Comparison of ENCODE assay signal across 11 cellular contexts in genomic region chr17:40309938-40310510, GRCh38. TPM values are rescaled to one million over a fixed set of nuclear protein-coding genes. Genes with fewer than 3 reads are reported as not detected.
A peak's percentile ranks its signal among the peaks of the same experiment; 100 is the strongest.
DNase-seq lines count a peak whose midpoint lies in the region; ATAC-seq, FAIRE-seq and TF ChIP-seq lines count a peak whose summit lies in the region.
"Had no signal": no experiment of that assay in that cellular context is flagged by ENCODE, and none has a peak within 500 bp of the region (broad histone marks: within the 10 kb centered on the region; RNA-seq: fewer than 3 reads in every experiment).

No MANE protein-coding gene starts in this region.

- ATAC-seq in activated CD8-positive, alpha-beta T cell treated with anti-CD3 and anti-CD28 coated beads for 36 hours: no peak
- no peak for ATAC-seq in GM18520 (IDR thresholded peaks at IDR 0.05; ENCODE audit: unreplicated experiment)

- H3K4me3 ChIP-seq in keratinocyte (ENCODE audit: control insufficient read depth in 2 of 3, extremely low read depth in 1 of 3, insufficient read depth in 2 of 3, low read depth in 1 of 3, low read length in 3 of 3): peak overlapping the region in 2 of 3 experiments; percentile 34 to 70
- H3K4me3 ChIP-seq in subcutaneous abdominal adipose tissue (ENCODE audit: low read depth in 1 of 5, low read length in 5 of 5): peak overlapping the region in 4 of 5 donors; percentile 63 to 78 (median 66)

- H3K79me2 ChIP-seq in keratinocyte (ENCODE audit: control insufficient read depth, insufficient read depth, low read length): no peaks in the 10 kb centered on the region

- H3K27me3 ChIP-seq in keratinocyte (ENCODE audit: control insufficient read depth, extremely low read depth, insufficient read depth, low read length) (no peaks in the 10 kb centered on the region), subcutaneous abdominal adipose tissue (ENCODE audit: control insufficient read depth in 5 of 5, insufficient read depth in 4 of 5, low read length in 5 of 5) (no peaks in the 10 kb centered on the region)

- H3K9me1 ChIP-seq in keratinocyte (ENCODE audit: control insufficient read depth, extremely low read depth, insufficient read depth, low read length): no peaks in the 10 kb centered on the region

- H3K9ac ChIP-seq in keratinocyte (ENCODE audit: control insufficient read depth, extremely low read depth, insufficient read depth, low read length) (no peak overlapping the region), subcutaneous abdominal adipose tissue (ENCODE audit: low read length in 5 of 5) (peak overlapping the region in 3 of 5 donors; percentile 20 to 72 (median 54))

- intact Hi-C loops in activated CD8-positive, alpha-beta T cell treated with anti-CD3 and anti-CD28 coated beads for 36 hours (cut with micrococcal nuclease): no loop called here

- H3K27me3 Mint-ChIP-seq in activated CD4-positive, alpha-beta T cell treated with anti-CD3 and anti-CD28 coated beads, Interleukin-2, amount 10 ng/mL, durations not matched to agents 7 days and 5 days: no peaks in the 10 kb centered on the region
- H3K27me3 Mint-ChIP-seq in activated CD8-positive, alpha-beta T cell treated with anti-CD3 and anti-CD28 coated beads for 36 hours: no peaks in the 10 kb centered on the region

- no peak for DNase-seq in activated CD4-positive, alpha-beta T cell treated with anti-CD3 and anti-CD28 coated beads, Interleukin-2, amount 10 ng/mL, durations not matched to agents 7 days and 5 days
- no peak for DNase-seq in activated CD4-positive, alpha-beta T cell treated with anti-CD3 and anti-CD28 coated beads for 1 hour
- peak; percentile 3 for DNase-seq in activated CD8-positive, alpha-beta T cell treated with anti-CD3 and anti-CD28 coated beads for 36 hours
- DNase-seq in keratinocyte (ENCODE audit: low read depth, low spot score) (no peak), NCI-H1436 (lab: John Stamatoyannopoulos, UW) (no peak)
- no peak for DNase-seq in activated CD4-positive, alpha-beta T cell treated with anti-CD3 and anti-CD28 coated beads, Interleukin-2, amount 50 U/mL, for 1 hour
- DNase-seq: 8988T; stimulated activated CD4-positive, alpha-beta T cell treated with anti-CD3 and anti-CD28 coated beads, Interleukin-1b, Interleukin-23, amount 100 ng/mL, for 48 hours had no signal

- H3K27ac ChIP-seq in keratinocyte (ENCODE audit: control insufficient read depth, insufficient read depth, low read length) (no peak overlapping the region), subcutaneous abdominal adipose tissue (ENCODE audit: low read depth, low read length) (peak overlapping the region; percentile 88)

- H3K9me3 Mint-ChIP-seq in activated CD4-positive, alpha-beta T cell treated with anti-CD3 and anti-CD28 coated beads, Interleukin-2, amount 10 ng/mL, durations not matched to agents 7 days and 5 days: no peaks in the 10 kb centered on the region
- H3K9me3 Mint-ChIP-seq in activated CD8-positive, alpha-beta T cell treated with anti-CD3 and anti-CD28 coated beads for 36 hours: no peaks in the 10 kb centered on the region

- POLR2A ChIA-PET in activated CD4-positive, alpha-beta T cell treated with anti-CD3 and anti-CD28 coated beads, Interleukin-2, amount 10 ng/mL, durations not matched to agents 7 days and 5 days (lab: Charles Lee): no interaction called here
- POLR2A ChIA-PET in activated CD8-positive, alpha-beta T cell treated with anti-CD3 and anti-CD28 coated beads for 36 hours (lab: Charles Lee): interaction anchor here (0.7 to 13.3 kb wide), 7 partner anchors 10 to 83 kb away, joined by 3 to 184 read pairs (median 15); partner anchors contain the start of gene CDC6

- no peak overlapping the region for H3K4me3 Mint-ChIP-seq in activated CD4-positive, alpha-beta T cell treated with anti-CD3 and anti-CD28 coated beads, Interleukin-2, amount 10 ng/mL, durations not matched to agents 7 days and 5 days
- H3K4me3 Mint-ChIP-seq in activated CD8-positive, alpha-beta T cell treated with anti-CD3 and anti-CD28 coated beads for 36 hours: no peak overlapping the region

- peaks cover 78% of the 10 kb centered on the region for H3K4me1 ChIP-seq in keratinocyte (ENCODE audit: control insufficient read depth, extremely low read depth, insufficient read depth, low read length)
- H3K4me1 ChIP-seq in subcutaneous abdominal adipose tissue (ENCODE audit: control insufficient read depth in 5 of 5, insufficient read depth in 5 of 5, low read length in 5 of 5): peaks cover 48 to 86% (median 83%) of the 10 kb centered on the region in 5 donors

- FAIRE-seq in keratinocyte (lab: Jason Lieb, UNC): no peak
- FAIRE-seq: islet of Langerhans had no signal

- H3K36me3 Mint-ChIP-seq in activated CD4-positive, alpha-beta T cell treated with anti-CD3 and anti-CD28 coated beads, Interleukin-2, amount 10 ng/mL, durations not matched to agents 7 days and 5 days (ENCODE audit: low read depth): no peaks in the 10 kb centered on the region
- peaks cover 5% of the 10 kb centered on the region for H3K36me3 Mint-ChIP-seq in activated CD8-positive, alpha-beta T cell treated with anti-CD3 and anti-CD28 coated beads for 36 hours (ENCODE audit: low read depth)

- no peaks in the 10 kb centered on the region for H4K20me1 ChIP-seq in keratinocyte (ENCODE audit: control insufficient read depth, extremely low read depth, insufficient read depth, low read length)

- TF ChIP-seq CTCF in activated CD8-positive, alpha-beta T cell treated with anti-CD3 and anti-CD28 coated beads for 36 hours (IDR thresholded peaks at IDR 0.05): no peak
- TF ChIP-seq CTCF in keratinocyte (optimal IDR thresholded peaks at IDR 0.05 in 1 of 3, IDR thresholded peaks at IDR 0.05 in 1 of 3, conservative IDR thresholded peaks at IDR 0.05 in 1 of 3; ENCODE audit: extremely low read depth in 1 of 3, insufficient read depth in 2 of 3, low read length in 3 of 3): no peak

- no peaks in the 10 kb centered on the region for H3K9me3 ChIP-seq in keratinocyte (ENCODE audit: control insufficient read depth, low read depth, low read length)
- no peaks in the 10 kb centered on the region for H3K9me3 ChIP-seq in subcutaneous abdominal adipose tissue (ENCODE audit: control insufficient read depth in 5 of 5, low read length in 5 of 5)

- H3K27ac Mint-ChIP-seq in activated CD4-positive, alpha-beta T cell treated with anti-CD3 and anti-CD28 coated beads, Interleukin-2, amount 10 ng/mL, durations not matched to agents 7 days and 5 days: peak overlapping the region; percentile 71
- H3K27ac Mint-ChIP-seq in activated CD8-positive, alpha-beta T cell treated with anti-CD3 and anti-CD28 coated beads for 36 hours: peak overlapping the region; percentile 21

- peak overlapping the region; percentile 79 for H3K4me2 ChIP-seq in keratinocyte (ENCODE audit: control insufficient read depth, extremely low read depth, insufficient read depth, low read depth, low read length)

- CTCF ChIA-PET in activated CD4-positive, alpha-beta T cell treated with anti-CD3 and anti-CD28 coated beads, Interleukin-2, amount 10 ng/mL, durations not matched to agents 7 days and 5 days (lab: Charles Lee): interaction anchor here (1.1 to 4.2 kb wide), 6 partner anchors 11 to 250 kb away, joined by 3 to 22 read pairs (median 3); no protein-coding TSS in a partner anchor
- CTCF ChIA-PET in activated CD8-positive, alpha-beta T cell treated with anti-CD3 and anti-CD28 coated beads for 36 hours (lab: Charles Lee): interaction anchor here (0.7 to 42.0 kb wide), 7 partner anchors 9 to 118 kb away, joined by 3 to 780 read pairs (median 3); no protein-coding TSS in a partner anchor

- no peaks in the 10 kb centered on the region for H3K36me3 ChIP-seq in keratinocyte (ENCODE audit: control insufficient read depth in 2 of 2, extremely low read depth in 1 of 2, insufficient read depth in 2 of 2, low read length in 2 of 2)
- no peaks in the 10 kb centered on the region for H3K36me3 ChIP-seq in subcutaneous abdominal adipose tissue (ENCODE audit: control insufficient read depth in 5 of 5, insufficient read depth in 5 of 5, low read length in 5 of 5)

- H2AFZ ChIP-seq in keratinocyte (ENCODE audit: control insufficient read depth, low read length): no peak overlapping the region

- H3K4me1 Mint-ChIP-seq in activated CD4-positive, alpha-beta T cell treated with anti-CD3 and anti-CD28 coated beads, Interleukin-2, amount 10 ng/mL, durations not matched to agents 7 days and 5 days: peaks cover 35% of the 10 kb centered on the region
- peaks cover 42% of the 10 kb centered on the region for H3K4me1 Mint-ChIP-seq in activated CD8-positive, alpha-beta T cell treated with anti-CD3 and anti-CD28 coated beads for 36 hours (ENCODE audit: low read depth)

- dilution Hi-C loops in keratinocyte (cut with MboI; ENCODE audit: extremely low pct_ligation_motif_present, low sequenced_read_pairs): no loop called here

RNA-seq across cellular contexts. Expression of gene RARA, which starts 1.0 kb away (rescaled TPM):
- 10 to 100 TPM; 66.6 to 66.7 TPM for total RNA-seq in activated CD4-positive, alpha-beta T cell treated with anti-CD3 and anti-CD28 coated beads, Interleukin-2, amount 10 ng/mL, durations not matched to agents 7 days and 5 days
- total RNA-seq in activated CD8-positive, alpha-beta T cell treated with anti-CD3 and anti-CD28 coated beads for 36 hours: 10 to 100 TPM; 34.7 to 36.2 TPM
- polyA plus RNA-seq in keratinocyte: 1.7 to 6.0 TPM (median 3.8 TPM) in 3 replicates
- polyA plus RNA-seq in keratinocyte (2011; ENCODE audit: low read depth): 23.1 TPM
- 3.5 and 6.0 TPM in 2 replicates for polyA plus RNA-seq in keratinocyte (2011; cell fraction: cytosol; rRNA removed)
- 6.0 and 12.0 TPM in 2 replicates for polyA plus RNA-seq in keratinocyte (2011; cell fraction: nucleus; rRNA removed)
- 9.2 and 21.5 TPM in 2 replicates for polyA plus RNA-seq in keratinocyte (2012; ENCODE audit: low replicate concordance)
- polyA minus RNA-seq in keratinocyte: 4.5 to 20.8 TPM (median 7.1 TPM) in 3 replicates
- polyA minus RNA-seq in keratinocyte (2011; cell fraction: cytosol; rRNA and poly(A)+ RNA removed): 11.9 TPM
- polyA minus RNA-seq in keratinocyte (2011; cell fraction: nucleus; rRNA and poly(A)+ RNA removed): 5.9 and 7.8 TPM in 2 replicates

RNA-seq across cellular contexts. Expression of gene CDC6, which starts 22.3 kb away (rescaled TPM):
- total RNA-seq in activated CD4-positive, alpha-beta T cell treated with anti-CD3 and anti-CD28 coated beads, Interleukin-2, amount 10 ng/mL, durations not matched to agents 7 days and 5 days: 10 to 100 TPM; 81.1 to 98.8 TPM
- total RNA-seq in activated CD8-positive, alpha-beta T cell treated with anti-CD3 and anti-CD28 coated beads for 36 hours: 100 to 1,000 TPM; 110 to 118 TPM
- polyA plus RNA-seq in keratinocyte: 5.5 to 28.0 TPM (median 26.5 TPM) in 3 replicates
- 1.7 TPM for polyA plus RNA-seq in keratinocyte (2011; ENCODE audit: low read depth)
- 5.8 and 10.9 TPM in 2 replicates for polyA plus RNA-seq in keratinocyte (2011; cell fraction: cytosol; rRNA removed)
- 6.6 and 9.2 TPM in 2 replicates for polyA plus RNA-seq in keratinocyte (2011; cell fraction: nucleus; rRNA removed)
- 1.8 and 16.1 TPM in 2 replicates for polyA plus RNA-seq in keratinocyte (2012; ENCODE audit: low replicate concordance)
- polyA minus RNA-seq in keratinocyte: 2.0 to 12.1 TPM (median 2.3 TPM) in 3 replicates
- 4.8 TPM for polyA minus RNA-seq in keratinocyte (2011; cell fraction: cytosol; rRNA and poly(A)+ RNA removed)
- polyA minus RNA-seq in keratinocyte (2011; cell fraction: nucleus; rRNA and poly(A)+ RNA removed): 3.3 and 9.8 TPM in 2 replicates

RNA-seq across cellular contexts. Expression of gene GJD3, which starts 54.5 kb away (rescaled TPM):
- under 1 TPM in 1 of 2 experiments, not detected in 1; 0.22 TPM for total RNA-seq in activated CD4-positive, alpha-beta T cell treated with anti-CD3 and anti-CD28 coated beads, Interleukin-2, amount 10 ng/mL, durations not matched to agents 7 days and 5 days
- total RNA-seq in activated CD8-positive, alpha-beta T cell treated with anti-CD3 and anti-CD28 coated beads for 36 hours: not detected
- polyA plus RNA-seq in keratinocyte: not detected in 3 replicates
- not detected for polyA plus RNA-seq in keratinocyte (2011; ENCODE audit: low read depth)
- not detected in 2 replicates for polyA plus RNA-seq in keratinocyte (2011; cell fraction: cytosol; rRNA removed)
- not detected in 2 replicates for polyA plus RNA-seq in keratinocyte (2011; cell fraction: nucleus; rRNA removed)
- polyA plus RNA-seq in keratinocyte (2012; ENCODE audit: low replicate concordance): not detected in 2 replicates
- polyA minus RNA-seq in keratinocyte: not detected in 3 replicates
- not detected for polyA minus RNA-seq in keratinocyte (2011; cell fraction: cytosol; rRNA and poly(A)+ RNA removed)
- polyA minus RNA-seq in keratinocyte (2011; cell fraction: nucleus; rRNA and poly(A)+ RNA removed): not detected in 2 replicates
